Comparison of ENCODE assay signal across 9 cellular contexts in the genomic region with DNA sequence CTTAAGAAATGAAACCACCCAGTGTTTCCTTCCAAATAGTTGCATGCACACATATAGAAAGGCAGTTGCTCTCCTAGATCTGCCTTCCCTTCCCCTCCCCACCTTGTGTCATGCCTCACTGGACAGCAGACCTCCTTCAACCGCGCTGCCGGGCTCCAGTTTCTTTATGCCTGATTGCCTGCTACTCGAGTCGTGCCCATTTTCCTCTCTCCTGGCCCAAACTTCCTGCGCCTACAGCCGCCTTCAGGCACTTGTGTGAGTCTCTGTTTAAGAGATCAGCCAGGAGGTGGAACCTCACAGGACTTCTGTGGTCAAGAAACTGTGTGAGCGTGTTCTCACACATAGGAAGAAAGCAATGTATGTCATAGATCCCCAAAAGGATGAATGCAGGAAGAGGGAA. TPM values are rescaled to one million over a fixed set of nuclear protein-coding genes. Genes with fewer than 3 reads are reported as not detected.
A peak's percentile ranks its signal among the peaks of the same experiment; 100 is the strongest.
DNase-seq lines count a peak whose midpoint lies in the region; ATAC-seq and TF ChIP-seq lines count a peak whose summit lies in the region.
"Had no signal": no experiment of that assay in that cellular context is flagged by ENCODE, and none has a peak within 500 bp of the region (broad histone marks: within the 10 kb centered on the region; RNA-seq: fewer than 3 reads in every experiment).

No MANE protein-coding gene starts in this region.

- peaks cover 0 to 27% (median 19%) of the 10 kb centered on the region in 7 donors for H3K9me3 Mint-ChIP-seq in CD14-positive monocyte
- H3K9me3 Mint-ChIP-seq in naive thymus-derived CD4-positive, alpha-beta T cell, result peaks cover 0 to 5% (median 2%) of the 10 kb centered on the region in 11 donors

- CTCF ChIA-PET in naive thymus-derived CD4-positive, alpha-beta T cell (lab: Charles Lee), result no interaction called here

- peaks cover 4 to 6% of the 10 kb centered on the region in 2 donors for H3K36me3 Mint-ChIP-seq in CD14-positive monocyte
- peaks cover 0 to 7% (median 6%) of the 10 kb centered on the region in 5 donors for H3K36me3 Mint-ChIP-seq in naive thymus-derived CD4-positive, alpha-beta T cell

- POLR2A ChIA-PET in naive thymus-derived CD4-positive, alpha-beta T cell (lab: Charles Lee), result no interaction called here

- no peak overlapping the region for H3K27ac ChIP-seq in naive thymus-derived CD4-positive, alpha-beta T cell (ENCODE audit: low read depth, low read length)

- peak overlapping the region; percentile 93 to 98 for H3K4me3 Mint-ChIP-seq in CD14-positive monocyte
- H3K4me3 Mint-ChIP-seq in naive thymus-derived CD4-positive, alpha-beta T cell, result peak overlapping the region; percentile 90 to 93 (median 91)

- no peak for TF ChIP-seq CTCF in CD14-positive monocyte (IDR thresholded peaks at IDR 0.05)

- peaks cover 53 to 67% (median 66%) of the 10 kb centered on the region in 3 donors for H3K27me3 Mint-ChIP-seq in CD14-positive monocyte (ENCODE audit: low read depth in 3 of 3)
- H3K27me3 Mint-ChIP-seq in naive thymus-derived CD4-positive, alpha-beta T cell, result peaks cover 37 to 59% (median 51%) of the 10 kb centered on the region in 5 donors

- peak overlapping the region; percentile 87 for H3K4me3 ChIP-seq in adipocyte (ENCODE audit: low read length)
- peak overlapping the region; percentile 80 for H3K4me3 ChIP-seq in naive thymus-derived CD4-positive, alpha-beta T cell (ENCODE audit: low read length)

- no peak for DNase-seq in CD14-positive monocyte (ENCODE audit: low spot score)
- no peak for DNase-seq in adipocyte (ENCODE audit: low read depth)
- DNase-seq in naive thymus-derived CD4-positive, alpha-beta T cell, result no peak
- DNase-seq in AML-193 (lab: John Stamatoyannopoulos, UW), result no peak
- DNase-seq in activated CD4-positive, CD25-positive, alpha-beta regulatory T cell (lab: John Stamatoyannopoulos, UW), result no peak
- DNase-seq in NCI-H187 (lab: John Stamatoyannopoulos, UW), result no peak

- H3K27ac Mint-ChIP-seq in CD14-positive monocyte, result peak overlapping the region in 1 of 7 donors; percentile 54
- H3K27ac Mint-ChIP-seq in naive thymus-derived CD4-positive, alpha-beta T cell, result no peak overlapping the region

- H3K36me3 ChIP-seq in adipocyte (ENCODE audit: control insufficient read depth, insufficient read depth, low read length, severe bottlenecking), result no peaks in the 10 kb centered on the region
- H3K36me3 ChIP-seq in naive thymus-derived CD4-positive, alpha-beta T cell (ENCODE audit: control insufficient read depth in 2 of 3, insufficient read depth in 3 of 3, low read length in 3 of 3), result no peaks in the 10 kb centered on the region

- ATAC-seq in GM21529 (IDR thresholded peaks at IDR 0.05; ENCODE audit: unreplicated experiment) (peak; percentile 36), SK-N-SH treated with all-trans-retinoic acid at 6 μM for 48 hours (no peak)
- no peak for ATAC-seq in naive thymus-derived CD4-positive, alpha-beta T cell

- peaks cover 22% of the 10 kb centered on the region for H3K4me1 Mint-ChIP-seq in CD14-positive monocyte
- peaks cover 10 to 20% (median 15%) of the 10 kb centered on the region in 7 donors for H3K4me1 Mint-ChIP-seq in naive thymus-derived CD4-positive, alpha-beta T cell

- peak overlapping the region; percentile 88 for H3K9ac ChIP-seq in adipocyte (ENCODE audit: low read length)

- intact Hi-C loops in CD14-positive monocyte (cut with micrococcal nuclease), result no loop called here
- intact Hi-C loops in naive thymus-derived CD4-positive, alpha-beta T cell (cut with micrococcal nuclease), result loop anchor here in 1 of 2 donors (5.0 kb wide), 1 partner anchor 279 kb away; a partner anchor contains a TSS

- peaks cover 15% of the 10 kb centered on the region for H3K4me1 ChIP-seq in adipocyte (ENCODE audit: control insufficient read depth, insufficient read depth, low read length)
- peaks cover 0 to 6% of the 10 kb centered on the region in 2 donors for H3K4me1 ChIP-seq in naive thymus-derived CD4-positive, alpha-beta T cell (ENCODE audit: control insufficient read depth in 2 of 2, insufficient read depth in 2 of 2, low read length in 2 of 2)

- no peaks in the 10 kb centered on the region for H3K9me3 ChIP-seq in adipocyte (ENCODE audit: control insufficient read depth, low read length)
- no peaks in the 10 kb centered on the region for H3K9me3 ChIP-seq in naive thymus-derived CD4-positive, alpha-beta T cell (ENCODE audit: control insufficient read depth in 2 of 3, low read length in 3 of 3)

- H3K27me3 ChIP-seq in adipocyte (replicated peaks; ENCODE audit: control insufficient read depth, insufficient read depth, low read length), result no peaks in the 10 kb centered on the region
- peaks cover 4 to 7% of the 10 kb centered on the region in 2 donors for H3K27me3 ChIP-seq in naive thymus-derived CD4-positive, alpha-beta T cell (ENCODE audit: control insufficient read depth in 2 of 2, insufficient read depth in 2 of 2, low read length in 2 of 2)

TF ChIP-seq in SK-N-SH treated with all-trans-retinoic acid at 6 μM for 48 hours, 23 proteins besides CTCF, POLR2A, EP300 and RAD21 (continues in another document):
- no peak for TF ChIP-seq ZNF70 (CRISPR knock-in tag; IDR thresholded peaks at IDR 0.05)
- TF ChIP-seq, protein P1, sequence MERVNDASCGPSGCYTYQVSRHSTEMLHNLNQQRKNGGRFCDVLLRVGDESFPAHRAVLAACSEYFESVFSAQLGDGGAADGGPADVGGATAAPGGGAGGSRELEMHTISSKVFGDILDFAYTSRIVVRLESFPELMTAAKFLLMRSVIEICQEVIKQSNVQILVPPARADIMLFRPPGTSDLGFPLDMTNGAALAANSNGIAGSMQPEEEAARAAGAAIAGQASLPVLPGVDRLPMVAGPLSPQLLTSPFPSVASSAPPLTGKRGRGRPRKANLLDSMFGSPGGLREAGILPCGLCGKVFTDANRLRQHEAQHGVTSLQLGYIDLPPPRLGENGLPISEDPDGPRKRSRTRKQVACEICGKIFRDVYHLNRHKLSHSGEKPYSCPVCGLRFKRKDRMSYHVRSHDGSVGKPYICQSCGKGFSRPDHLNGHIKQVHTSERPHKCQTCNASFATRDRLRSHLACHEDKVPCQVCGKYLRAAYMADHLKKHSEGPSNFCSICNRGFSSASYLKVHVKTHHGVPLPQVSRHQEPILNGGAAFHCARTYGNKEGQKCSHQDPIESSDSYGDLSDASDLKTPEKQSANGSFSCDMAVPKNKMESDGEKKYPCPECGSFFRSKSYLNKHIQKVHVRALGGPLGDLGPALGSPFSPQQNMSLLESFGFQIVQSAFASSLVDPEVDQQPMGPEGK (CRISPR knock-in tag; IDR thresholded peaks at IDR 0.05; ENCODE audit: borderline replicate concordance), result no peak
- no peak for TF ChIP-seq ZFP30 (CRISPR knock-in tag; IDR thresholded peaks at IDR 0.05)
- TF ChIP-seq ARNTL (CRISPR knock-in tag; IDR thresholded peaks at IDR 0.05; ENCODE audit: borderline replicate concordance, low read depth), result no peak
- TF ChIP-seq, protein P2, sequence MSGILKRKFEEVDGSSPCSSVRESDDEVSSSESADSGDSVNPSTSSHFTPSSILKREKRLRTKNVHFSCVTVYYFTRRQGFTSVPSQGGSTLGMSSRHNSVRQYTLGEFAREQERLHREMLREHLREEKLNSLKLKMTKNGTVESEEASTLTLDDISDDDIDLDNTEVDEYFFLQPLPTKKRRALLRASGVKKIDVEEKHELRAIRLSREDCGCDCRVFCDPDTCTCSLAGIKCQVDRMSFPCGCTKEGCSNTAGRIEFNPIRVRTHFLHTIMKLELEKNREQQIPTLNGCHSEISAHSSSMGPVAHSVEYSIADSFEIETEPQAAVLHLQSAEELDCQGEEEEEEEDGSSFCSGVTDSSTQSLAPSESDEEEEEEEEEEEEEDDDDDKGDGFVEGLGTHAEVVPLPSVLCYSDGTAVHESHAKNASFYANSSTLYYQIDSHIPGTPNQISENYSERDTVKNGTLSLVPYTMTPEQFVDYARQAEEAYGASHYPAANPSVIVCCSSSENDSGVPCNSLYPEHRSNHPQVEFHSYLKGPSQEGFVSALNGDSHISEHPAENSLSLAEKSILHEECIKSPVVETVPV (CRISPR knock-in tag; IDR thresholded peaks at IDR 0.05), result no peak
- TF ChIP-seq, protein P3, sequence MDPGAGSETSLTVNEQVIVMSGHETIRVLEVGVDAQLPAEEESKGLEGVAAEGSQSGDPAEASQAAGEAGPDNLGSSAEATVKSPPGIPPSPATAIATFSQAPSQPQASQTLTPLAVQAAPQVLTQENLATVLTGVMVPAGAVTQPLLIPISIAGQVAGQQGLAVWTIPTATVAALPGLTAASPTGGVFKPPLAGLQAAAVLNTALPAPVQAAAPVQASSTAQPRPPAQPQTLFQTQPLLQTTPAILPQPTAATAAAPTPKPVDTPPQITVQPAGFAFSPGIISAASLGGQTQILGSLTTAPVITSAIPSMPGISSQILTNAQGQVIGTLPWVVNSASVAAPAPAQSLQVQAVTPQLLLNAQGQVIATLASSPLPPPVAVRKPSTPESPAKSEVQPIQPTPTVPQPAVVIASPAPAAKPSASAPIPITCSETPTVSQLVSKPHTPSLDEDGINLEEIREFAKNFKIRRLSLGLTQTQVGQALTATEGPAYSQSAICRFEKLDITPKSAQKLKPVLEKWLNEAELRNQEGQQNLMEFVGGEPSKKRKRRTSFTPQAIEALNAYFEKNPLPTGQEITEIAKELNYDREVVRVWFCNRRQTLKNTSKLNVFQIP (CRISPR knock-in tag; IDR thresholded peaks at IDR 0.05; ENCODE audit: borderline replicate concordance, low read depth), result no peak
- TF ChIP-seq ZNF8 (CRISPR knock-in tag; IDR thresholded peaks at IDR 0.05), result no peak
- no peak for TF ChIP-seq TCF4 (CRISPR knock-in tag; IDR thresholded peaks at IDR 0.05; ENCODE audit: borderline replicate concordance)
- no peak for TF ChIP-seq SNAI2 (CRISPR knock-in tag; IDR thresholded peaks at IDR 0.05)
- no peak for TF ChIP-seq CSDC2 (CRISPR knock-in tag; IDR thresholded peaks at IDR 0.05)
- TF ChIP-seq ZNF565 (CRISPR knock-in tag; conservative IDR thresholded peaks at IDR 0.05; ENCODE audit: low read depth), result no peak
- no peak for TF ChIP-seq ISL1 (CRISPR knock-in tag; IDR thresholded peaks at IDR 0.05)
- no peak for TF ChIP-seq RARB (CRISPR knock-in tag; IDR thresholded peaks at IDR 0.05)
- TF ChIP-seq OSR1 (CRISPR knock-in tag; IDR thresholded peaks at IDR 0.05), result no peak
- no peak for TF ChIP-seq ZC3H10 (CRISPR knock-in tag; IDR thresholded peaks at IDR 0.05)
- no peak for TF ChIP-seq TOX (CRISPR knock-in tag; IDR thresholded peaks at IDR 0.05; ENCODE audit: borderline replicate concordance)
- no peak for TF ChIP-seq ESRRG (CRISPR knock-in tag; IDR thresholded peaks at IDR 0.05)

RNA-seq across cellular contexts. Expression of a gene that starts 8.8 kb away (rescaled TPM):
- not detected for polyA plus RNA-seq in CD14-positive monocyte
- not detected for total RNA-seq in naive thymus-derived CD4-positive, alpha-beta T cell
- polyA plus RNA-seq in naive thymus-derived CD4-positive, alpha-beta T cell, result not detected
- total RNA-seq: T-helper 1 cell treated with Interleukin-12 subunit alpha and Interleukin-12 subunit beta and Interleukin-4 antibody, amounts not matched to agents 30 ng/mL and 1 ng/mL, for 36 hours had no signal

RNA-seq across cellular contexts. Expression of a gene that starts 49.0 kb away (rescaled TPM):
- polyA plus RNA-seq in CD14-positive monocyte, result 1 to 10 TPM; 2.4 to 2.5 TPM
- total RNA-seq in naive thymus-derived CD4-positive, alpha-beta T cell, result not detected
- polyA plus RNA-seq in naive thymus-derived CD4-positive, alpha-beta T cell, result not detected
- total RNA-seq: T-helper 1 cell treated with Interleukin-12 subunit alpha and Interleukin-12 subunit beta and Interleukin-4 antibody, amounts not matched to agents 30 ng/mL and 1 ng/mL, for 36 hours had no signal
